13 cellular contexts compared by ENCODE assay signal in the genomic region with DNA sequence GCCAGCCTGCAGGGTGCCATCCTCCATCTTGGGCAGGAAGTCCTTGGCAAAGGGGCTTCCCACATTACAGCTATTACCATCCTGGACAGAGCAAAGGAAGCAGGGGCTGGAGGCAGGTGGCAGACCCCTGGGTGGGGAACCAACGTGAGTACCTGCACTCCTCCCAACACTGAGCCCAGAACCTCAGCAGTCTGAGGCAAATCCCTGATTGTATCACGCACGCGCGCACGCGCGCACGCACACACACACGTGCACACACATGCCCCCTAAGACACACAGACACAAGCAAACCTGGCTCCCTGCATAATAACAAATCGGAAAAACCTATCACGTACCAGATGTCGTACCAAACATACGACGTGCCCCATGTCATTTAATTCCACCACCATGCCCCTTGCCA.
"Had no signal": no experiment of that assay in that cellular context is flagged by ENCODE, and none has a peak within 500 bp of the region (broad histone marks: within the 10 kb centered on the region; RNA-seq: fewer than 3 reads in every experiment).

No MANE protein-coding gene starts in this region.

- H3K4me3 ChIP-seq: body of pancreas, spleen, upper lobe of left lung had no signal

- H3K27me3 Mint-ChIP-seq: effector memory CD8-positive, alpha-beta T cell had no signal

- ATAC-seq: body of pancreas; effector memory CD8-positive, alpha-beta T cell; sciatic nerve had no signal

- DNase-seq: activated T-cell treated with anti-CD3 and anti-CD28 coated beads for 4 hours; body of pancreas; central memory CD4-positive, alpha-beta T cell; effector memory CD8-positive, alpha-beta T cell; hypothalamus; spleen; stimulated activated CD4-positive, alpha-beta T cell treated with anti-CD3 and anti-CD28 coated beads, Interleukin-2, amount 100 ng/mL, for 24 hours; stimulated activated naive CD4-positive, alpha-beta T cell treated with Interleukin-2 at 50 U/mL for 16 hours; T1000 had no signal

- H3K27me3 ChIP-seq: body of pancreas, neutrophil, spleen, upper lobe of left lung had no signal

- H3K9me3 Mint-ChIP-seq: effector memory CD8-positive, alpha-beta T cell had no signal

- H3K4me1 ChIP-seq: body of pancreas, upper lobe of left lung had no signal

- H3K9me3 ChIP-seq: body of pancreas, neutrophil, spleen, upper lobe of left lung had no signal

- H3K4me3 Mint-ChIP-seq: effector memory CD8-positive, alpha-beta T cell had no signal

- H3K27ac ChIP-seq: body of pancreas, neutrophil, spleen, upper lobe of left lung, VCaP had no signal
